In the genomic region with DNA sequence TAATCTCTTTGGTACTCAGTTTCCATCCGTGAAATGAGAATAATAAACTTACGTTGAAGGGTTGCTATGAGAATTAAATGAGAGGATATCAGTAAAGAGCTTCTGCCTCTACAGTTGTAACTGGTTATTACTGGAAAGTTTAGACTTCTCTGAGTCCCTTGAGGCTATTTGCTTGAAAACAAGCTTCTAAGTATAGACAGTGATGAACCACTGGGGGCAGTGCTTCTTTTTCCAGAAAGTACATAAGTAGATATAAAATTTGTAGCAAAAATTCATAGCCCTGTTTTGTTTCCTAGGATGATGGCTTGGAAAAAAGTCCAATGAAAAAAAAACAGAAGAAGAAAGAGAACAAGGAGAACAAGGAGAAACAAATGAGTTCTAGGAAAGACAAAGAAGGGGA, we compare ENCODE assay signal across 1 cellular context.
TF ChIP-seq lines count a peak whose summit lies in the region.

No MANE protein-coding gene starts in this region.

TF ChIP-seq in GM12878, 131 proteins besides CTCF, POLR2A, EP300 and RAD21 (continued from another document):
- TF ChIP-seq ELK1 (IDR thresholded peaks at IDR 0.05; ENCODE audit: low read depth, low read length) = no peak
- TF ChIP-seq E4F1 (IDR thresholded peaks at IDR 0.05; ENCODE audit: borderline replicate concordance, partially characterized antibody) = no peak
- no peak for TF ChIP-seq NFIC (IDR thresholded peaks at IDR 0.05; ENCODE audit: low read depth, low read length)
- no peak for TF ChIP-seq JUND (IDR thresholded peaks at IDR 0.05; ENCODE audit: low read depth, low read length)
- TF ChIP-seq HDGF (IDR thresholded peaks at IDR 0.05) = no peak
- TF ChIP-seq, protein P1, sequence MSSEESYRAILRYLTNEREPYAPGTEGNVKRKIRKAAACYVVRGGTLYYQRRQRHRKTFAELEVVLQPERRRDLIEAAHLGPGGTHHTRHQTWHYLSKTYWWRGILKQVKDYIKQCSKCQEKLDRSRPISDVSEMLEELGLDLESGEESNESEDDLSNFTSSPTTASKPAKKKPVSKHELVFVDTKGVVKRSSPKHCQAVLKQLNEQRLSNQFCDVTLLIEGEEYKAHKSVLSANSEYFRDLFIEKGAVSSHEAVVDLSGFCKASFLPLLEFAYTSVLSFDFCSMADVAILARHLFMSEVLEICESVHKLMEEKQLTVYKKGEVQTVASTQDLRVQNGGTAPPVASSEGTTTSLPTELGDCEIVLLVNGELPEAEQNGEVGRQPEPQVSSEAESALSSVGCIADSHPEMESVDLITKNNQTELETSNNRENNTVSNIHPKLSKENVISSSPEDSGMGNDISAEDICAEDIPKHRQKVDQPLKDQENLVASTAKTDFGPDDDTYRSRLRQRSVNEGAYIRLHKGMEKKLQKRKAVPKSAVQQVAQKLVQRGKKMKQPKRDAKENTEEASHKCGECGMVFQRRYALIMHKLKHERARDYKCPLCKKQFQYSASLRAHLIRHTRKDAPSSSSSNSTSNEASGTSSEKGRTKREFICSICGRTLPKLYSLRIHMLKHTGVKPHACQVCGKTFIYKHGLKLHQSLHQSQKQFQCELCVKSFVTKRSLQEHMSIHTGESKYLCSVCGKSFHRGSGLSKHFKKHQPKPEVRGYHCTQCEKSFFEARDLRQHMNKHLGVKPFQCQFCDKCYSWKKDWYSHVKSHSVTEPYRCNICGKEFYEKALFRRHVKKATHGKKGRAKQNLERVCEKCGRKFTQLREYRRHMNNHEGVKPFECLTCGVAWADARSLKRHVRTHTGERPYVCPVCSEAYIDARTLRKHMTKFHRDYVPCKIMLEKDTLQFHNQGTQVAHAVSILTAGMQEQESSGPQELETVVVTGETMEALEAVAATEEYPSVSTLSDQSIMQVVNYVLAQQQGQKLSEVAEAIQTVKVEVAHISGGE (CRISPR knock-in tag; IDR thresholded peaks at IDR 0.05) = no peak
TF ChIP-seq in GM12878: peak in this region for 0.
